Comparison of ENCODE assay signal across 10 cellular contexts in genomic region chr20:25341716-25342680, GRCh38. TPM values are rescaled to one million over a fixed set of nuclear protein-coding genes. Genes with fewer than 3 reads are reported as not detected.
DNase-seq lines count a peak whose midpoint lies in the region; ATAC-seq and TF ChIP-seq lines count a peak whose summit lies in the region.
"Had no signal": no experiment of that assay in that cellular context is flagged by ENCODE, and none has a peak within 500 bp of the region (broad histone marks: within the 10 kb centered on the region; RNA-seq: fewer than 3 reads in every experiment).

No MANE protein-coding gene starts in this region.

- no peaks in the 10 kb centered on the region for H3K9me3 ChIP-seq in gastrocnemius medialis
- H3K9me3 ChIP-seq: Caco-2 had no signal

- peak; percentile 49 for DNase-seq in DMS79 (lab: John Stamatoyannopoulos, UW)
- DNase-seq in Jurkat, Clone E6-1 (ENCODE audit: low read depth, low spot score) = peak; percentile 63
- DNase-seq in NCI-H69 (lab: John Stamatoyannopoulos, UW) = peak; percentile 41
- peak; percentile 14 for DNase-seq in fibroblast of villous mesenchyme (ENCODE audit: low read depth)
- no peak for DNase-seq in sciatic nerve (ENCODE audit: low spot score)
- no peak for DNase-seq in gastrocnemius medialis
- no peak for DNase-seq in mesenteric fat pad (ENCODE audit: low spot score)
- DNase-seq in putamen (ENCODE audit: low spot score) = no peak
- DNase-seq: Caco-2, substantia nigra had no signal

- no peaks in the 10 kb centered on the region for H3K27me3 ChIP-seq in gastrocnemius medialis

- no peaks in the 10 kb centered on the region for H3K36me3 ChIP-seq in gastrocnemius medialis

- peaks cover 0 to 4% of the 10 kb centered on the region in 2 donors for H3K4me1 ChIP-seq in gastrocnemius medialis

- no peak overlapping the region for H3K27ac ChIP-seq in gastrocnemius medialis

- TF ChIP-seq POLR2A in gastrocnemius medialis (IDR thresholded peaks at IDR 0.05) = no peak

- in situ Hi-C loops in gastrocnemius medialis (cut with MboI; ENCODE audit: low sequenced_read_pairs in 4 of 4) = no loop called here

- intact Hi-C loops in sciatic nerve (cut with DNase I) = no loop called here
- intact Hi-C loops in gastrocnemius medialis (cut with DNase I; ENCODE audit: low total_unique reads) = no loop called here

- no peak overlapping the region for H3K4me3 ChIP-seq in Jurkat, Clone E6-1 (ENCODE audit: low read length)
- H3K4me3 ChIP-seq in fibroblast of villous mesenchyme (ENCODE audit: low read depth, low read length) (no peak overlapping the region), gastrocnemius medialis (no peak overlapping the region)

- TF ChIP-seq CTCF in fibroblast of villous mesenchyme (IDR thresholded peaks at IDR 0.05; ENCODE audit: insufficient read depth, low read depth, low read length) (no peak), gastrocnemius medialis (IDR thresholded peaks at IDR 0.05 in 4 of 5, conservative IDR thresholded peaks at IDR 0.05 in 1 of 5) (no peak)

- ATAC-seq in sciatic nerve = no peak
- ATAC-seq in gastrocnemius medialis = no peak

RNA-seq across cellular contexts. Expression of gene ABHD12, which starts 48.6 kb away (rescaled TPM):
- polyA plus RNA-seq in Jurkat, Clone E6-1 (2012; ENCODE audit: insufficient read depth, insufficient read length) = 41.2 TPM
- total RNA-seq in fibroblast of villous mesenchyme = 38.4 and 39.3 TPM in 2 replicates
- 70.4 TPM for total RNA-seq in sciatic nerve
- 10 to 100 TPM; 11.9 to 18.4 (median 13.8) TPM for total RNA-seq in gastrocnemius medialis
- 41.6 TPM for total RNA-seq in mesenteric fat pad

Comparison
In these comparisons a context has a peak if more than half of its experiments do, and no peak if none do; other contexts are left out.
1. DNase-seq: peak in DMS79 (single experiment), Jurkat, Clone E6-1 (single experiment), NCI-H69 (single experiment) and fibroblast of villous mesenchyme (single experiment); none in sciatic nerve (single experiment), gastrocnemius medialis (0 of 2), mesenteric fat pad (single experiment) and putamen (single experiment).